In genomic region chr11:31397239-31397834, GRCh38 we compare ENCODE assay signal across 7 cellular contexts. TPM values are rescaled to one million over a fixed set of nuclear protein-coding genes. Genes with fewer than 3 reads are reported as not detected.
A peak's percentile ranks its signal among the peaks of the same experiment; 100 is the strongest.
DNase-seq lines count a peak whose midpoint lies in the region; ATAC-seq, FAIRE-seq and TF ChIP-seq lines count a peak whose summit lies in the region.

No MANE protein-coding gene starts in this region.

- H3K9me3 Mint-ChIP-seq in type B pancreatic cell = no peaks in the 10 kb centered on the region
- peaks cover 4% of the 10 kb centered on the region in 2 donors for H3K9me3 Mint-ChIP-seq in activated naive CD4-positive, alpha-beta T cell treated with anti-CD3 and anti-CD28 coated beads, Interleukin-2, amount 50 U/mL, for 72 hours
- H3K9me3 Mint-ChIP-seq in activated CD4-positive, alpha-beta T cell treated with anti-CD3 and anti-CD28 coated beads, Interleukin-2, amount 10 ng/mL, durations not matched to agents 7 days and 5 days = no peaks in the 10 kb centered on the region

- peaks cover 18% of the 10 kb centered on the region for H3K36me3 Mint-ChIP-seq in type B pancreatic cell
- peaks cover 5 to 16% of the 10 kb centered on the region in 2 donors for H3K36me3 Mint-ChIP-seq in activated naive CD4-positive, alpha-beta T cell treated with anti-CD3 and anti-CD28 coated beads, Interleukin-2, amount 50 U/mL, for 72 hours
- H3K36me3 Mint-ChIP-seq in activated CD4-positive, alpha-beta T cell treated with anti-CD3 and anti-CD28 coated beads, Interleukin-2, amount 10 ng/mL, durations not matched to agents 7 days and 5 days (ENCODE audit: low read depth) = peaks cover 8% of the 10 kb centered on the region

- H3K27ac Mint-ChIP-seq in type B pancreatic cell = no peak overlapping the region
- H3K27ac Mint-ChIP-seq in activated naive CD4-positive, alpha-beta T cell treated with anti-CD3 and anti-CD28 coated beads, Interleukin-2, amount 50 U/mL, for 72 hours = no peak overlapping the region
- no peak overlapping the region for H3K27ac Mint-ChIP-seq in activated CD4-positive, alpha-beta T cell treated with anti-CD3 and anti-CD28 coated beads, Interleukin-2, amount 10 ng/mL, durations not matched to agents 7 days and 5 days

- FAIRE-seq in G401.6 (lab: Jason Lieb, UNC) = peak; percentile 96

- ATAC-seq in foreskin keratinocyte = peak; percentile 43
- no peak for ATAC-seq in activated naive CD4-positive, alpha-beta T cell treated with anti-CD3 and anti-CD28 coated beads, Interleukin-2, amount 50 U/mL, for 72 hours

- no peaks in the 10 kb centered on the region for H3K27me3 ChIP-seq in foreskin keratinocyte

- POLR2A ChIA-PET in activated CD4-positive, alpha-beta T cell treated with anti-CD3 and anti-CD28 coated beads, Interleukin-2, amount 10 ng/mL, durations not matched to agents 7 days and 5 days (lab: Charles Lee) = no interaction called here

- H3K4me3 Mint-ChIP-seq in type B pancreatic cell = no peak overlapping the region
- no peak overlapping the region for H3K4me3 Mint-ChIP-seq in activated CD4-positive, alpha-beta T cell treated with anti-CD3 and anti-CD28 coated beads, Interleukin-2, amount 10 ng/mL, durations not matched to agents 7 days and 5 days

- no peaks in the 10 kb centered on the region for H3K4me1 Mint-ChIP-seq in type B pancreatic cell (ENCODE audit: unreplicated experiment)
- no peaks in the 10 kb centered on the region for H3K4me1 Mint-ChIP-seq in activated CD4-positive, alpha-beta T cell treated with anti-CD3 and anti-CD28 coated beads, Interleukin-2, amount 10 ng/mL, durations not matched to agents 7 days and 5 days

- TF ChIP-seq CTCF in foreskin keratinocyte (conservative IDR thresholded peaks at IDR 0.05) (peak; percentile 66), type B pancreatic cell (conservative IDR thresholded peaks at IDR 0.05) (peak; percentile 82)

- CTCF ChIA-PET in activated CD4-positive, alpha-beta T cell treated with anti-CD3 and anti-CD28 coated beads, Interleukin-2, amount 10 ng/mL, durations not matched to agents 7 days and 5 days (lab: Charles Lee) = interaction anchor here (1.7 kb wide), 1 partner anchor 561 kb away, joined by 4 read pairs; no protein-coding TSS in a partner anchor

- DNase-seq in HT1080 (ENCODE audit: low read depth) = peak; percentile 8
- peak; percentile 23 for DNase-seq in RKO (ENCODE audit: low spot score)
- peak in 1 of 2 donors; percentile 8 for DNase-seq in foreskin keratinocyte
- no peak for DNase-seq in type B pancreatic cell (ENCODE audit: extremely low spot score, unreplicated experiment)
- no peak for DNase-seq in activated naive CD4-positive, alpha-beta T cell treated with anti-CD3 and anti-CD28 coated beads, Interleukin-2, amount 50 U/mL, for 72 hours (ENCODE audit: low spot score in 2 of 2)
- no peak for DNase-seq in activated CD4-positive, alpha-beta T cell treated with anti-CD3 and anti-CD28 coated beads, Interleukin-2, amount 10 ng/mL, durations not matched to agents 7 days and 5 days

- no peaks in the 10 kb centered on the region for H3K4me1 ChIP-seq in foreskin keratinocyte

- H3K27me3 Mint-ChIP-seq in type B pancreatic cell = no peaks in the 10 kb centered on the region
- no peaks in the 10 kb centered on the region for H3K27me3 Mint-ChIP-seq in activated CD4-positive, alpha-beta T cell treated with anti-CD3 and anti-CD28 coated beads, Interleukin-2, amount 10 ng/mL, durations not matched to agents 7 days and 5 days

- no peak overlapping the region for H3K27ac ChIP-seq in foreskin keratinocyte

RNA-seq across cellular contexts. Expression of gene DNAJC24, which starts 27.7 kb away (rescaled TPM):
- total RNA-seq in HT1080 (2014; rRNA removed; shearing (Covaris generic)) = 9.4 and 12.0 TPM in 2 replicates
- 18.7 and 21.3 TPM in 2 replicates for polyA plus RNA-seq in HT1080 (2015; cell fraction: cytosol; rRNA removed)
- polyA plus RNA-seq in HT1080 (2015; cell fraction: nucleus; rRNA removed) = 22.5 and 22.9 TPM in 2 replicates
- total RNA-seq in foreskin keratinocyte = 11.4 and 11.8 TPM in 2 replicates
- polyA plus RNA-seq in foreskin keratinocyte = 3.1 and 3.2 TPM in 2 replicates
- 15.4 and 21.3 TPM in 2 replicates for total RNA-seq in type B pancreatic cell (ENCODE audit: low replicate concordance)
- 10 to 100 TPM; 13.3 to 14.9 TPM for total RNA-seq in activated naive CD4-positive, alpha-beta T cell treated with anti-CD3 and anti-CD28 coated beads, Interleukin-2, amount 50 U/mL, for 72 hours
- total RNA-seq in activated CD4-positive, alpha-beta T cell treated with anti-CD3 and anti-CD28 coated beads, Interleukin-2, amount 10 ng/mL, durations not matched to agents 7 days and 5 days = 10 to 100 TPM; 16.6 to 16.8 TPM

RNA-seq across cellular contexts. Expression of gene DCDC1, which starts 27.8 kb away (rescaled TPM):
- total RNA-seq in HT1080 (2014; rRNA removed; shearing (Covaris generic)) = not detected in 2 replicates
- polyA plus RNA-seq in HT1080 (2015; cell fraction: cytosol; rRNA removed) = 0.09 TPM in 1 of 2 replicates, not detected in the other
- not detected in 2 replicates for polyA plus RNA-seq in HT1080 (2015; cell fraction: nucleus; rRNA removed)
- total RNA-seq in foreskin keratinocyte (0.07 and 0.11 TPM in 2 replicates), type B pancreatic cell (ENCODE audit: low replicate concordance) (2.0 and 4.8 TPM in 2 replicates)
- polyA plus RNA-seq in foreskin keratinocyte = not detected in 2 replicates
- under 1 TPM in 1 of 2 donors, not detected in 1; 0.47 TPM for total RNA-seq in activated naive CD4-positive, alpha-beta T cell treated with anti-CD3 and anti-CD28 coated beads, Interleukin-2, amount 50 U/mL, for 72 hours
- total RNA-seq in activated CD4-positive, alpha-beta T cell treated with anti-CD3 and anti-CD28 coated beads, Interleukin-2, amount 10 ng/mL, durations not matched to agents 7 days and 5 days = not detected

Comparison
In these comparisons a context has a peak if more than half of its experiments do, and no peak if none do; other contexts are left out.
1. DNase-seq: peak in HT1080 (single experiment) and RKO (single experiment); none in type B pancreatic cell (single experiment), activated naive CD4-positive, alpha-beta T cell treated with anti-CD3 and anti-CD28 coated beads, Interleukin-2, amount 50 U/mL, for 72 hours (0 of 2) and activated CD4-positive, alpha-beta T cell treated with anti-CD3 and anti-CD28 coated beads, Interleukin-2, amount 10 ng/mL, durations not matched to agents 7 days and 5 days (single experiment).